Comparison of ENCODE assay signal across 29 cellular contexts in the genomic region with DNA sequence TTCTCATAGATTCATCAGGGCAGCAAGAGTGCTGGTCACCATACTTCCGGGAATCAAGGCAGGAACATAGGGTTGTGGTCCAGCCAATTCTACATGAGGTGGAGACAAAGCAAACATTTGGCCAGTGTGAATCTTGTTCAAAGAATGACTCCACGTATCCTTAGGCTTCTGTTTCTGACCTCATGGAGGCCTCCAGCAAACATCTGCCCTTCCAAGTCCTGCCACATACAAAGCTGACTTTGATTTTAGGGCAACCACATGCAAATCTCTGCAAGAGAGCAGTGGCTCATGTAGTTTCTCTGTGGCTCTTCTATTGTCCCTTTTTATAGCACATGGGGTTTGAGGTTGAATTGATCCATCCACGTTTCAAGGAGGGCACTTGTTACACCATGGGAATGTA.
"Had no signal": no experiment of that assay in that cellular context is flagged by ENCODE, and none has a peak within 500 bp of the region (broad histone marks: within the 10 kb centered on the region; RNA-seq: fewer than 3 reads in every experiment).

No MANE protein-coding gene starts in this region.

- H3K27me3 ChIP-seq: brain microvascular endothelial cell, cardiac muscle cell had no signal

- H2AFZ ChIP-seq: PC-9 had no signal

- H3K36me3 ChIP-seq: brain microvascular endothelial cell, cardiac muscle cell, WERI-Rb-1 had no signal

- H3K27ac ChIP-seq: brain microvascular endothelial cell, cardiac muscle cell, PC-9, SK-N-MC, WERI-Rb-1 had no signal

- H3K4me2 ChIP-seq: PC-9 had no signal

- ATAC-seq: activated CD8-positive, alpha-beta T cell treated with anti-CD3 and anti-CD28 coated beads for 36 hours; activated T-cell treated with anti-CD3 and anti-CD28 coated beads, Interleukin-2, amount 50 U/mL, for 72 hours; activated T-helper 17 cell treated with anti-CD3 and anti-CD28 coated beads, Interleukin-2, amount 50 U/mL, for 72 hours had no signal

- FAIRE-seq: RCC 7860 had no signal

- DNase-seq: activated CD4-positive, alpha-beta T cell treated with anti-CD3 and anti-CD28 coated beads, Interleukin-2, amount 10 ng/mL, durations not matched to agents 24 days and 14 days; activated CD4-positive, alpha-beta T cell treated with anti-CD3 and anti-CD28 coated beads, Interleukin-2, amount 50 U/mL, for 4 hours; activated CD4-positive, CD25-positive, alpha-beta regulatory T cell; activated CD8-positive, alpha-beta T cell treated with anti-CD3 and anti-CD28 coated beads for 36 hours; activated effector memory CD4-positive, alpha-beta T cell treated with anti-CD3 and anti-CD28 coated beads, Interleukin-2, amount 50 U/mL, for 16 hours; activated naive CD4-positive, alpha-beta T cell; activated naive CD4-positive, alpha-beta T cell treated with anti-CD3 and anti-CD28 coated beads, Interleukin-2, amount 50 U/mL, for 16 hours; activated naive CD8-positive, alpha-beta T cell treated with anti-CD3 and anti-CD28 coated beads for 36 hours; activated T-cell treated with anti-CD3 and anti-CD28 coated beads, Interleukin-2, amount 50 U/mL, for 1 hour; activated T-cell treated with anti-CD3 and anti-CD28 coated beads, Interleukin-2, amount 50 U/mL, for 72 hours; amniotic stem cell; aorta; brain microvascular endothelial cell; NCI-H1092 treated with DMSO at 0.1 percent for 48 hours; NCI-H1417; NCI-H146; NCI-H187 treated with DMSO at 0.1 percent for 48 hours; NCI-H2081 treated with DMSO at 0.1 percent for 48 hours; NCI-H345; NCI-H524 treated with DMSO at 0.1 percent for 48 hours; NK-92 treated with Interleukin-12 subunit alpha and Interleukin-12 subunit beta, amount 100 ng/mL, for 24 hours; PC-9; Right ventricle myocardium superior; T1000; WERI-Rb-1 had no signal

- H3K4me3 ChIP-seq: cardiac muscle cell, PC-9, SK-N-MC had no signal
